In the genomic region with DNA sequence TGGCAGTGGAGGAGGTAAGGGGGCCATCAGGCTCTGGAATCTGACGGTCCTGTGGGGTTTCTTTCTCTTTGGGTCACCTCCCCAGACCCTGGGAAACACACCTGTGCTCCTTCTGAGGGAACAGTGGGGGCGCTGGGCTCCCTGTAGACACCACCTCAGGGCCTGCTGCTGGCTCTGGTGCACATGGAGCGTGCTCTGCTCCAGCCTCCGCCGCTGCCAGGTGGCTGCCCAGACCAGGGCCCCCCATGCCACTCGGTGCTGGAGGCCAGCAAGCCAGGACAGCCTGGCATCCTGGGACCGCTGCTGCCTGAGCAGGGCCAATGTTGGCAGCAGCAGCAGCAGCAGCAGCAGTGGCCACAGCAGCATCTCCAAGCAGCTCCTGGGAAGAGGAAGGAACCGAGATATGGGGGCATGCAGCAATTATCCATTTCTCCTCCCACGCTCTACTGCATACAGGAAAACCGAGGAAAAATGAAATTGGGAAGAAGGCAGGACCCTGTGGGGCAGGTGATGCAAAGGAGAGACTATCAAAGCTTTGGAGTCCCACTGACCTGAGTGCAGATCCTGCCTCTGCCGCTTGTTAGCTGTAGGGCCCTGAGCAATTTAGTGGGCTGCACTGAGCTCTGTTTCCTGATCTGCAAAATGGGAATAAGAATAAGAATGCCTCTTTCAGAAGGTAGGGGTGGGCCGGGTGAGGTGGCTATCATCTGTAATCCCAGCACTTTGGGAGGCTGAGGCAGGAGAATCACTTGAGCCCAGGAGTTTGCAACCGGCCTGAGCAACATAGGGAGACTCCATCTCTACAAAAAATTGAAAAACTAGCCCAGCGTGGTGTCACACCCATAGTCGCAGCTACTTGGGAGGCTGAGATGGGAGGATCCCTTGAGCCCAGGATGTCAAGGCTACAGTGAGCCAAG, we compare ENCODE assay signal across 1 cellular context.
TF ChIP-seq lines count a peak whose summit lies in the region.

No MANE protein-coding gene starts in this region.

TF ChIP-seq in GM23338, 12 proteins besides CTCF, POLR2A, EP300 and RAD21:
- TF ChIP-seq, protein P1, sequence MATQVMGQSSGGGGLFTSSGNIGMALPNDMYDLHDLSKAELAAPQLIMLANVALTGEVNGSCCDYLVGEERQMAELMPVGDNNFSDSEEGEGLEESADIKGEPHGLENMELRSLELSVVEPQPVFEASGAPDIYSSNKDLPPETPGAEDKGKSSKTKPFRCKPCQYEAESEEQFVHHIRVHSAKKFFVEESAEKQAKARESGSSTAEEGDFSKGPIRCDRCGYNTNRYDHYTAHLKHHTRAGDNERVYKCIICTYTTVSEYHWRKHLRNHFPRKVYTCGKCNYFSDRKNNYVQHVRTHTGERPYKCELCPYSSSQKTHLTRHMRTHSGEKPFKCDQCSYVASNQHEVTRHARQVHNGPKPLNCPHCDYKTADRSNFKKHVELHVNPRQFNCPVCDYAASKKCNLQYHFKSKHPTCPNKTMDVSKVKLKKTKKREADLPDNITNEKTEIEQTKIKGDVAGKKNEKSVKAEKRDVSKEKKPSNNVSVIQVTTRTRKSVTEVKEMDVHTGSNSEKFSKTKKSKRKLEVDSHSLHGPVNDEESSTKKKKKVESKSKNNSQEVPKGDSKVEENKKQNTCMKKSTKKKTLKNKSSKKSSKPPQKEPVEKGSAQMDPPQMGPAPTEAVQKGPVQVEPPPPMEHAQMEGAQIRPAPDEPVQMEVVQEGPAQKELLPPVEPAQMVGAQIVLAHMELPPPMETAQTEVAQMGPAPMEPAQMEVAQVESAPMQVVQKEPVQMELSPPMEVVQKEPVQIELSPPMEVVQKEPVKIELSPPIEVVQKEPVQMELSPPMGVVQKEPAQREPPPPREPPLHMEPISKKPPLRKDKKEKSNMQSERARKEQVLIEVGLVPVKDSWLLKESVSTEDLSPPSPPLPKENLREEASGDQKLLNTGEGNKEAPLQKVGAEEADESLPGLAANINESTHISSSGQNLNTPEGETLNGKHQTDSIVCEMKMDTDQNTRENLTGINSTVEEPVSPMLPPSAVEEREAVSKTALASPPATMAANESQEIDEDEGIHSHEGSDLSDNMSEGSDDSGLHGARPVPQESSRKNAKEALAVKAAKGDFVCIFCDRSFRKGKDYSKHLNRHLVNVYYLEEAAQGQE (IDR thresholded peaks at IDR 0.05; ENCODE audit: unreplicated experiment): no peak
- TF ChIP-seq ZNF331 (CRISPR knock-in tag; IDR thresholded peaks at IDR 0.05; ENCODE audit: low read depth) (no peak), JUNB (IDR thresholded peaks at IDR 0.05; ENCODE audit: unreplicated experiment) (no peak), ZNF114 (CRISPR knock-in tag; IDR thresholded peaks at IDR 0.05) (no peak), EZH2 (IDR thresholded peaks at IDR 0.05; ENCODE audit: low read depth, unreplicated experiment) (no peak), NANOG (IDR thresholded peaks at IDR 0.05; ENCODE audit: borderline replicate concordance) (no peak), STAT1 (IDR thresholded peaks at IDR 0.05; ENCODE audit: unreplicated experiment) (no peak), POLR2AphosphoS5 (IDR thresholded peaks at IDR 0.05; ENCODE audit: low read depth) (no peak), CREB1 (CRISPR knock-in tag; IDR thresholded peaks at IDR 0.05; ENCODE audit: low read depth) (no peak), EZH2phosphoT487 (IDR thresholded peaks at IDR 0.05; ENCODE audit: unreplicated experiment) (no peak)
- TF ChIP-seq, protein P2, sequence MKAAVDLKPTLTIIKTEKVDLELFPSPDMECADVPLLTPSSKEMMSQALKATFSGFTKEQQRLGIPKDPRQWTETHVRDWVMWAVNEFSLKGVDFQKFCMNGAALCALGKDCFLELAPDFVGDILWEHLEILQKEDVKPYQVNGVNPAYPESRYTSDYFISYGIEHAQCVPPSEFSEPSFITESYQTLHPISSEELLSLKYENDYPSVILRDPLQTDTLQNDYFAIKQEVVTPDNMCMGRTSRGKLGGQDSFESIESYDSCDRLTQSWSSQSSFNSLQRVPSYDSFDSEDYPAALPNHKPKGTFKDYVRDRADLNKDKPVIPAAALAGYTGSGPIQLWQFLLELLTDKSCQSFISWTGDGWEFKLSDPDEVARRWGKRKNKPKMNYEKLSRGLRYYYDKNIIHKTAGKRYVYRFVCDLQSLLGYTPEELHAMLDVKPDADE (IDR thresholded peaks at IDR 0.05): no peak
- TF ChIP-seq, protein P3, sequence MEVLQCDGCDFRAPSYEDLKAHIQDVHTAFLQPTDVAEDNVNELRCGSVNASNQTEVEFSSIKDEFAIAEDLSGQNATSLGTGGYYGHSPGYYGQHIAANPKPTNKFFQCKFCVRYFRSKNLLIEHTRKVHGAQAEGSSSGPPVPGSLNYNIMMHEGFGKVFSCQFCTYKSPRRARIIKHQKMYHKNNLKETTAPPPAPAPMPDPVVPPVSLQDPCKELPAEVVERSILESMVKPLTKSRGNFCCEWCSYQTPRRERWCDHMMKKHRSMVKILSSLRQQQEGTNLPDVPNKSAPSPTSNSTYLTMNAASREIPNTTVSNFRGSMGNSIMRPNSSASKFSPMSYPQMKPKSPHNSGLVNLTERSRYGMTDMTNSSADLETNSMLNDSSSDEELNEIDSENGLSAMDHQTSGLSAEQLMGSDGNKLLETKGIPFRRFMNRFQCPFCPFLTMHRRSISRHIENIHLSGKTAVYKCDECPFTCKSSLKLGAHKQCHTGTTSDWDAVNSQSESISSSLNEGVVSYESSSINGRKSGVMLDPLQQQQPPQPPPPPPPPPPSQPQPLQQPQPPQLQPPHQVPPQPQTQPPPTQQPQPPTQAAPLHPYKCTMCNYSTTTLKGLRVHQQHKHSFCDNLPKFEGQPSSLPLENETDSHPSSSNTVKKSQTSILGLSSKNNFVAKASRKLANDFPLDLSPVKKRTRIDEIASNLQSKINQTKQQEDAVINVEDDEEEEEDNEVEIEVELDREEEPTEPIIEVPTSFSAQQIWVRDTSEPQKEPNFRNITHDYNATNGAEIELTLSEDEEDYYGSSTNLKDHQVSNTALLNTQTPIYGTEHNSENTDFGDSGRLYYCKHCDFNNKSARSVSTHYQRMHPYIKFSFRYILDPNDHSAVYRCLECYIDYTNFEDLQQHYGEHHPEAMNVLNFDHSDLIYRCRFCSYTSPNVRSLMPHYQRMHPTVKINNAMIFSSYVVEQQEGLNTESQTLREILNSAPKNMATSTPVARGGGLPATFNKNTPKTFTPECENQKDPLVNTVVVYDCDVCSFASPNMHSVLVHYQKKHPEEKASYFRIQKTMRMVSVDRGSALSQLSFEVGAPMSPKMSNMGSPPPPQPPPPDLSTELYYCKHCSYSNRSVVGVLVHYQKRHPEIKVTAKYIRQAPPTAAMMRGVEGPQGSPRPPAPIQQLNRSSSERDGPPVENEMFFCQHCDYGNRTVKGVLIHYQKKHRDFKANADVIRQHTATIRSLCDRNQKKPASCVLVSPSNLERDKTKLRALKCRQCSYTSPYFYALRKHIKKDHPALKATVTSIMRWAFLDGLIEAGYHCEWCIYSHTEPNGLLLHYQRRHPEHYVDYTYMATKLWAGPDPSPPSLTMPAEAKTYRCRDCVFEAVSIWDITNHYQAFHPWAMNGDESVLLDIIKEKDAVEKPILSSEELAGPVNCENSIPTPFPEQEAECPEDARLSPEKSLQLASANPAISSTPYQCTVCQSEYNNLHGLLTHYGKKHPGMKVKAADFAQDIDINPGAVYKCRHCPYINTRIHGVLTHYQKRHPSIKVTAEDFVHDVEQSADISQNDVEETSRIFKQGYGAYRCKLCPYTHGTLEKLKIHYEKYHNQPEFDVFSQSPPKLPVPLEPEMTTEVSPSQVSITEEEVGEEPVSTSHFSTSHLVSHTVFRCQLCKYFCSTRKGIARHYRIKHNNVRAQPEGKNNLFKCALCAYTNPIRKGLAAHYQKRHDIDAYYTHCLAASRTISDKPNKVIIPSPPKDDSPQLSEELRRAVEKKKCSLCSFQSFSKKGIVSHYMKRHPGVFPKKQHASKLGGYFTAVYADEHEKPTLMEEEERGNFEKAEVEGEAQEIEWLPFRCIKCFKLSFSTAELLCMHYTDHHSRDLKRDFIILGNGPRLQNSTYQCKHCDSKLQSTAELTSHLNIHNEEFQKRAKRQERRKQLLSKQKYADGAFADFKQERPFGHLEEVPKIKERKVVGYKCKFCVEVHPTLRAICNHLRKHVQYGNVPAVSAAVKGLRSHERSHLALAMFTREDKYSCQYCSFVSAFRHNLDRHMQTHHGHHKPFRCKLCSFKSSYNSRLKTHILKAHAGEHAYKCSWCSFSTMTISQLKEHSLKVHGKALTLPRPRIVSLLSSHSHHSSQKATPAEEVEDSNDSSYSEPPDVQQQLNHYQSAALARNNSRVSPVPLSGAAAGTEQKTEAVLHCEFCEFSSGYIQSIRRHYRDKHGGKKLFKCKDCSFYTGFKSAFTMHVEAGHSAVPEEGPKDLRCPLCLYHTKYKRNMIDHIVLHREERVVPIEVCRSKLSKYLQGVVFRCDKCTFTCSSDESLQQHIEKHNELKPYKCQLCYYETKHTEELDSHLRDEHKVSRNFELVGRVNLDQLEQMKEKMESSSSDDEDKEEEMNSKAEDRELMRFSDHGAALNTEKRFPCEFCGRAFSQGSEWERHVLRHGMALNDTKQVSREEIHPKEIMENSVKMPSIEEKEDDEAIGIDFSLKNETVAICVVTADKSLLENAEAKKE (CRISPR knock-in tag; IDR thresholded peaks at IDR 0.05): no peak
